ENCODE assay signal across 8 cellular contexts in genomic region chr12:67483871-67484554, GRCh38.
A peak's percentile ranks its signal among the peaks of the same experiment; 100 is the strongest.
DNase-seq lines count a peak whose midpoint lies in the region; ATAC-seq and TF ChIP-seq lines count a peak whose summit lies in the region.

No MANE protein-coding gene starts in this region.

- DNase-seq in GM06990 (ENCODE audit: extremely low read depth, insufficient read length) (peak; percentile 28), HT-29 (ENCODE audit: low spot score) (peak; percentile 73), lower lobe of right lung (no peak), NCI-H146 (lab: John Stamatoyannopoulos, UW) (no peak), activated gamma-delta T cell treated with Interleukin-2 at 50 U/mL for 16 hours (no peak), brain microvascular endothelial cell (no peak)

- in situ Hi-C loops in brain microvascular endothelial cell (cut with HindIII; ENCODE audit: low pct_ligation_motif_present, low sequenced_read_pairs), result no loop called here

- no peaks in the 10 kb centered on the region for H3K27me3 ChIP-seq in GM06990 (replicated peaks; ENCODE audit: control insufficient read depth, insufficient read depth, low read length)
- H3K27me3 ChIP-seq in lower lobe of right lung (ENCODE audit: low read depth), result no peaks in the 10 kb centered on the region
- no peaks in the 10 kb centered on the region for H3K27me3 ChIP-seq in brain microvascular endothelial cell (replicated peaks)

- H3K27ac ChIP-seq in lower lobe of right lung (no peak overlapping the region), brain microvascular endothelial cell (no peak overlapping the region)

- H3K9me3 ChIP-seq in lower lobe of right lung, result peaks cover 4% of the 10 kb centered on the region

- TF ChIP-seq CTCF in GM06990 (IDR thresholded peaks at IDR 0.05; ENCODE audit: insufficient read depth, low read length, poor library complexity, severe bottlenecking) (no peak), lower lobe of right lung (IDR thresholded peaks at IDR 0.05) (no peak), brain microvascular endothelial cell (IDR thresholded peaks at IDR 0.05; ENCODE audit: low read depth, low read length, missing control alignments) (no peak)

- H3K4me3 ChIP-seq in GM06990 (replicated peaks; ENCODE audit: low read depth, low read length), result no peak overlapping the region
- H3K4me3 ChIP-seq in lower lobe of right lung, result no peak overlapping the region
- no peak overlapping the region for H3K4me3 ChIP-seq in brain microvascular endothelial cell (ENCODE audit: low read depth, low read length)

- peak; percentile 53 for ATAC-seq in GM21360 (IDR thresholded peaks at IDR 0.05; ENCODE audit: unreplicated experiment)
- ATAC-seq in lower lobe of right lung, result peak; percentile 31 to 61
- no peak for ATAC-seq in GM18517 (IDR thresholded peaks at IDR 0.05; ENCODE audit: unreplicated experiment)

- intact Hi-C loops in lower lobe of right lung (cut with DNase I), result no loop called here

- H3K4me1 ChIP-seq in lower lobe of right lung, result peaks cover 14% of the 10 kb centered on the region

- H3K36me3 ChIP-seq in GM06990 (ENCODE audit: control insufficient read depth, insufficient read depth, low read length) (no peaks in the 10 kb centered on the region), lower lobe of right lung (no peaks in the 10 kb centered on the region), brain microvascular endothelial cell (replicated peaks) (no peaks in the 10 kb centered on the region)

Comparison
In these comparisons a context has a peak if more than half of its experiments do, and no peak if none do; other contexts are left out.
1. DNase-seq: peak in GM06990 (single experiment) and HT-29 (single experiment); none in lower lobe of right lung (single experiment), NCI-H146 (single experiment), activated gamma-delta T cell treated with Interleukin-2 at 50 U/mL for 16 hours (single experiment) and brain microvascular endothelial cell (single experiment).